In genomic region chr2:62231541-62231940, GRCh38 we compare ENCODE assay signal across 16 cellular contexts. TPM values are rescaled to one million over a fixed set of nuclear protein-coding genes. Genes with fewer than 3 reads are reported as not detected.
DNase-seq lines count a peak whose midpoint lies in the region; ATAC-seq, FAIRE-seq and TF ChIP-seq lines count a peak whose summit lies in the region.
"Had no signal": no experiment of that assay in that cellular context is flagged by ENCODE, and none has a peak within 500 bp of the region (broad histone marks: within the 10 kb centered on the region; RNA-seq: fewer than 3 reads in every experiment).

No MANE protein-coding gene starts in this region.

- no peak for TF ChIP-seq RAD21 in IMR-90 (IDR thresholded peaks at IDR 0.05; ENCODE audit: low read length)

- H3K27ac ChIP-seq in left ventricle myocardium inferior (replicated peaks) (no peak overlapping the region), IMR-90 (ENCODE audit: insufficient read depth, low read length) (no peak overlapping the region), right cardiac atrium (ENCODE audit: low read length) (no peak overlapping the region)
- H3K27ac ChIP-seq: BLaER1 treated with 17β-estradiol and CSF1 and Interleukin-3, amounts not matched to agents 10 nM and 100 nM; KMS-11 had no signal

- intact Hi-C loops in left cardiac atrium (cut with DNase I) = loop anchor here in 1 of 2 donors (1.0 kb wide), 1 partner anchor 15 kb away; no protein-coding TSS in a partner anchor
- intact Hi-C loops in left ventricle myocardium inferior (cut with micrococcal nuclease) = no loop called here
- intact Hi-C loops in IMR-90 (cut with micrococcal nuclease) = no loop called here
- intact Hi-C loops in right cardiac atrium (cut with DNase I) = no loop called here

- H4K8ac ChIP-seq in IMR-90 (ENCODE audit: low read depth in 2 of 2, low read length in 2 of 2) = no peak overlapping the region

- H3K23ac ChIP-seq in IMR-90 (ENCODE audit: low read depth, low read length) = no peak overlapping the region

- CTCF ChIA-PET in IMR-90 (lab: Yijun Ruan, JAX) = interaction anchor here (0.6 kb wide), 1 partner anchor 1346 kb away, joined by 3 read pairs; no protein-coding TSS in a partner anchor

- in situ Hi-C loops in IMR-90 (cut with MboI; ENCODE audit: low sequenced_read_pairs) = no loop called here

- dilution Hi-C loops in IMR-90 (cut with HindIII; ENCODE audit: low sequenced_read_pairs, unreplicated experiment) = no loop called here

- peak; percentile 44 to 88 for ATAC-seq in left cardiac atrium
- ATAC-seq in IMR-90 (ENCODE audit: low read depth) = no peak
- ATAC-seq in right cardiac atrium = peak; percentile 37 to 40
- ATAC-seq in stimulated activated naive B cell treated with anti-CD40 and anti-IgM and Interleukin-4, amounts not matched to agents 10 μg/mL and 1 μg/mL and 100 μg/mL, for 72 hours (replicated peaks) = no peak
- no peak for ATAC-seq in SK-N-SH treated with all-trans-retinoic acid at 6 μM for 48 hours

- no peaks in the 10 kb centered on the region for H3K27me3 Mint-ChIP-seq in stimulated activated naive B cell treated with anti-CD40 and anti-IgM and Interleukin-4, amounts not matched to agents 10 μg/mL and 1 μg/mL and 100 μg/mL, for 72 hours

- H3K4me1 ChIP-seq in left ventricle myocardium inferior = peaks cover 25% of the 10 kb centered on the region
- H3K4me1 ChIP-seq in IMR-90 (ENCODE audit: control insufficient read depth, insufficient read depth, low read length) = peaks cover 3% of the 10 kb centered on the region; the same call in 1 of the 2 replicates
- H3K4me1 ChIP-seq in right cardiac atrium (ENCODE audit: control insufficient read depth, insufficient read depth, low read length) = peaks cover 5% of the 10 kb centered on the region

- no peak overlapping the region for H2BK20ac ChIP-seq in IMR-90 (ENCODE audit: low read depth, low read length)

- H4K5ac ChIP-seq in IMR-90 (ENCODE audit: low read depth, low read length) = no peak overlapping the region

- no peak overlapping the region for H3K18ac ChIP-seq in IMR-90 (ENCODE audit: low read depth, low read length)

- H3K4me1 Mint-ChIP-seq in stimulated activated naive B cell treated with anti-CD40 and anti-IgM and Interleukin-4, amounts not matched to agents 10 μg/mL and 1 μg/mL and 100 μg/mL, for 72 hours = peaks cover 14 to 25% of the 10 kb centered on the region in 2 donors

- H3K9me1 ChIP-seq in IMR-90 (ENCODE audit: insufficient read depth, low read length) = no peaks in the 10 kb centered on the region

- H3K4me2 ChIP-seq in IMR-90 (ENCODE audit: low read depth, low read length) = no peak overlapping the region
- H3K4me2 ChIP-seq: BLaER1 treated with 17β-estradiol and CSF1 and Interleukin-3, amounts not matched to agents 10 nM and 100 nM; KMS-11 had no signal

- TF ChIP-seq CTCF in left ventricle myocardium inferior (IDR thresholded peaks at IDR 0.05; ENCODE audit: borderline replicate concordance) (no peak), IMR-90 (conservative IDR thresholded peaks at IDR 0.05; ENCODE audit: low read depth, low read length) (no peak)

- no peak overlapping the region for H3K4me3 ChIP-seq in left ventricle myocardium inferior
- H3K4me3 ChIP-seq in IMR-90 (ENCODE audit: insufficient read depth, low read depth, low read length) = no peak overlapping the region
- H3K4me3 ChIP-seq in right cardiac atrium (ENCODE audit: low read length) = no peak overlapping the region
- H3K4me3 ChIP-seq: BLaER1 treated with 17β-estradiol and CSF1 and Interleukin-3, amounts not matched to agents 10 nM and 100 nM had no signal

- no peak overlapping the region for H2AFZ ChIP-seq in IMR-90 (replicated peaks; ENCODE audit: low read length, poor library complexity)

- H3K36me3 ChIP-seq in left ventricle myocardium inferior (peaks cover 5% of the 10 kb centered on the region), IMR-90 (ENCODE audit: control insufficient read depth, insufficient read depth, low read length) (no peaks in the 10 kb centered on the region)

- no peak overlapping the region for H2BK5ac ChIP-seq in IMR-90 (ENCODE audit: low read depth, low read length, poor library complexity, severe bottlenecking)

- H3K56ac ChIP-seq in IMR-90 (ENCODE audit: extremely low read depth, insufficient read depth, low read length) = no peak overlapping the region

- H4K91ac ChIP-seq in IMR-90 (ENCODE audit: insufficient read depth, low read depth, low read length) = no peak overlapping the region

- peaks cover 6 to 33% of the 10 kb centered on the region in 2 donors for H3K36me3 Mint-ChIP-seq in stimulated activated naive B cell treated with anti-CD40 and anti-IgM and Interleukin-4, amounts not matched to agents 10 μg/mL and 1 μg/mL and 100 μg/mL, for 72 hours

- no CpG with 5 or more reads among the region's 4 CpGs for WGBS in IMR-90 (ENCODE audit: extremely low coverage in 2 of 2, insufficient read length in 1 of 2), 2 experiments
- 50% methylated on average over 4 of the region's 4 CpGs for WGBS in right cardiac atrium

- H3K9me3 ChIP-seq in left ventricle myocardium inferior (replicated peaks) (no peaks in the 10 kb centered on the region), IMR-90 (ENCODE audit: control insufficient read depth, insufficient read depth, low read length) (no peaks in the 10 kb centered on the region), right cardiac atrium (ENCODE audit: control insufficient read depth, low read length) (no peaks in the 10 kb centered on the region)
- H3K9me3 ChIP-seq: BLaER1 treated with 17β-estradiol and CSF1 and Interleukin-3, amounts not matched to agents 10 nM and 100 nM had no signal

- no peak for TF ChIP-seq POLR2A in IMR-90 (IDR thresholded peaks at IDR 0.05; ENCODE audit: low read depth, low read length)

- H3K14ac ChIP-seq in IMR-90 (replicated peaks; ENCODE audit: low read depth, low read length) = no peak overlapping the region

- no peaks in the 10 kb centered on the region for H3K9me3 Mint-ChIP-seq in stimulated activated naive B cell treated with anti-CD40 and anti-IgM and Interleukin-4, amounts not matched to agents 10 μg/mL and 1 μg/mL and 100 μg/mL, for 72 hours

- H3K4me3 Mint-ChIP-seq in stimulated activated naive B cell treated with anti-CD40 and anti-IgM and Interleukin-4, amounts not matched to agents 10 μg/mL and 1 μg/mL and 100 μg/mL, for 72 hours = no peak overlapping the region

- FAIRE-seq in GM19239 (lab: Jason Lieb, UNC) = no peak
- FAIRE-seq: D721Med, GM12892, GM18507 had no signal

- POLR2A ChIA-PET in IMR-90 (lab: Charles Lee; ENCODE audit: unreplicated experiment) = no interaction called here

- no peak overlapping the region for H2BK15ac ChIP-seq in IMR-90 (ENCODE audit: low read depth, low read length)

- H2BK120ac ChIP-seq in IMR-90 (ENCODE audit: low read depth, low read length) = no peak overlapping the region

- no peak overlapping the region for H2AK5ac ChIP-seq in IMR-90 (ENCODE audit: low read depth, low read length)

- H2AK9ac ChIP-seq in IMR-90 (replicated peaks; ENCODE audit: low read depth, low read length, poor library complexity) = peak overlapping the region; percentile 30

- H3K9ac ChIP-seq in IMR-90 (ENCODE audit: low read depth, low read length) = no peak overlapping the region
- H3K9ac ChIP-seq: BLaER1 treated with 17β-estradiol and CSF1 and Interleukin-3, amounts not matched to agents 10 nM and 100 nM; KMS-11 had no signal

- H3K27me3 ChIP-seq in left ventricle myocardium inferior (ENCODE audit: low read depth) = no peaks in the 10 kb centered on the region
- no peaks in the 10 kb centered on the region; the same call in 1 of the 2 replicates for H3K27me3 ChIP-seq in IMR-90 (ENCODE audit: control insufficient read depth, insufficient read depth, low read length)
- H3K27me3 ChIP-seq in right cardiac atrium (ENCODE audit: control insufficient read depth, insufficient read depth) = no peaks in the 10 kb centered on the region
- H3K27me3 ChIP-seq: BLaER1 treated with 17β-estradiol and CSF1 and Interleukin-3, amounts not matched to agents 10 nM and 100 nM had no signal

- H3K27ac Mint-ChIP-seq in stimulated activated naive B cell treated with anti-CD40 and anti-IgM and Interleukin-4, amounts not matched to agents 10 μg/mL and 1 μg/mL and 100 μg/mL, for 72 hours = peak overlapping the region; percentile 74

- no peaks in the 10 kb centered on the region for H4K20me1 ChIP-seq in IMR-90 (ENCODE audit: insufficient read depth, low read length)

- DNase-seq in left cardiac atrium (no peak), left ventricle myocardium inferior (no peak), IMR-90 (no peak), right cardiac atrium (no peak), GM19239 (ENCODE audit: insufficient read length, low spot score) (no peak)
- DNase-seq in stimulated activated naive B cell treated with anti-CD40 and anti-IgM and Interleukin-4, amounts not matched to agents 10 μg/mL and 1 μg/mL and 100 μg/mL, for 72 hours = no peak
- DNase-seq: H7, NCI-H187, NCI-H2107, RPMI8226 had no signal

- no TSS peak for BruUV-seq in IMR-90 (replicated peaks; lab: Mats Ljungman, UMichigan)

- no peak overlapping the region for H3K4ac ChIP-seq in IMR-90 (ENCODE audit: low read depth, low read length)

- no peaks in the 10 kb centered on the region for H3K79me1 ChIP-seq in IMR-90 (ENCODE audit: low read depth in 1 of 2, low read length in 2 of 2)

TF ChIP-seq in IMR-90, 13 proteins besides CTCF, POLR2A, EP300 and RAD21:
- TF ChIP-seq SMC3 (IDR thresholded peaks at IDR 0.05; ENCODE audit: low read depth, low read length) = no peak

TF ChIP-seq in SK-N-SH treated with all-trans-retinoic acid at 6 μM for 48 hours, 23 proteins besides CTCF, POLR2A, EP300 and RAD21 (continues in another document):
- TF ChIP-seq CREB5 (CRISPR knock-in tag; IDR thresholded peaks at IDR 0.05; ENCODE audit: low read depth) = no peak
- no peak for TF ChIP-seq TOX (CRISPR knock-in tag; IDR thresholded peaks at IDR 0.05; ENCODE audit: borderline replicate concordance)

RNA-seq across cellular contexts. Expression of gene B3GNT2, which starts 35.6 kb away (rescaled TPM):
- total RNA-seq in left cardiac atrium (10 to 100 TPM; 13.4 to 13.8 TPM), left ventricle myocardium inferior (16.8 TPM), IMR-90 (2012; rRNA removed) (11.1 and 12.2 TPM in 2 replicates), right cardiac atrium (10 to 100 TPM; 14.5 to 17.4 (median 17.0) TPM)
- polyA plus RNA-seq in IMR-90 (2012; rRNA removed) (4.2 and 5.0 TPM in 2 replicates), right cardiac atrium (14.1 TPM)
- 2.2 and 2.6 TPM in 2 replicates for polyA plus RNA-seq in IMR-90 (2012; cell fraction: cytosol; rRNA removed)
- 0.71 and 2.2 TPM in 2 replicates for polyA plus RNA-seq in IMR-90 (2012; cell fraction: nucleus; rRNA removed; ENCODE audit: low replicate concordance)

Comparison
In these comparisons a context has a peak if more than half of its experiments do, and no peak if none do; other contexts are left out.
1. ATAC-seq: peak in left cardiac atrium (2 of 2) and right cardiac atrium (2 of 2); none in IMR-90 (single experiment), stimulated activated naive B cell treated with anti-CD40 and anti-IgM and Interleukin-4, amounts not matched to agents 10 μg/mL and 1 μg/mL and 100 μg/mL, for 72 hours (0 of 2) and SK-N-SH treated with all-trans-retinoic acid at 6 μM for 48 hours (single experiment).